Comparison of ENCODE assay signal across 17 cellular contexts in genomic region chr2:15146960-15147359, GRCh38.
A peak's percentile ranks its signal among the peaks of the same experiment; 100 is the strongest.
DNase-seq lines count a peak whose midpoint lies in the region; ATAC-seq and TF ChIP-seq lines count a peak whose summit lies in the region.
"Had no signal": no experiment of that assay in that cellular context is flagged by ENCODE, and none has a peak within 500 bp of the region (broad histone marks: within the 10 kb centered on the region; RNA-seq: fewer than 3 reads in every experiment).

No MANE protein-coding gene starts in this region.

- H3K4me1 Mint-ChIP-seq in endodermal cell, result peaks cover 30% of the 10 kb centered on the region
- H3K4me1 Mint-ChIP-seq in activated CD4-positive, alpha-beta memory T cell treated with anti-CD3 and anti-CD28 coated beads for 36 hours (ENCODE audit: low read depth), result peaks cover 17% of the 10 kb centered on the region

- H3K27ac ChIP-seq in DND-41 (ENCODE audit: low read length) (no peak overlapping the region), HCT116 (ENCODE audit: low read depth, low read length) (no peak overlapping the region), RWPE2 (ENCODE audit: poor library complexity, severe bottlenecking) (no peak overlapping the region), endodermal cell (ENCODE audit: low read depth, low read length) (no peak overlapping the region), substantia nigra (ENCODE audit: low read depth, low read length, poor library complexity, severe bottlenecking) (no peak overlapping the region)
- H3K27ac ChIP-seq: BLaER1 treated with 17β-estradiol and CSF1 and Interleukin-3, amounts not matched to agents 10 nM and 100 nM; GM23248; HL-60 had no signal

- CTCF ChIA-PET in HCT116 (lab: Charles Lee), result no interaction called here
- CTCF ChIA-PET in activated CD4-positive, alpha-beta memory T cell treated with anti-CD3 and anti-CD28 coated beads for 36 hours (lab: Charles Lee), result interaction anchor here (1.3 kb wide), 1 partner anchor 13 kb away, joined by 4 read pairs; no protein-coding TSS in a partner anchor

- WGBS in endodermal cell (ENCODE audit: insufficient coverage in 1 of 2, insufficient read length in 1 of 2), 2 experiments, result 88 to 100% methylated on average over 5 to 6 of the region's 6 CpGs

- TF ChIP-seq RAD21 in HCT116 (IDR thresholded peaks at IDR 0.05; ENCODE audit: low read depth), result peak; percentile 28; the same call in 1 of the 2 replicates

- intact Hi-C loops in HCT116 (cut with micrococcal nuclease), result no loop called here
- intact Hi-C loops in activated CD4-positive, alpha-beta memory T cell treated with anti-CD3 and anti-CD28 coated beads for 36 hours (cut with micrococcal nuclease), result no loop called here

- peak; percentile 10 for TF ChIP-seq CTCF in DND-41 (IDR thresholded peaks at IDR 0.05; ENCODE audit: borderline replicate concordance, extremely low read depth, low read length, poor library complexity, severe bottlenecking)
- peak in 1 of 3 experiments; percentile 8; a peak in 1 of 6 replicates for TF ChIP-seq CTCF in HCT116 (IDR thresholded peaks at IDR 0.05 in 2 of 3, conservative IDR thresholded peaks at IDR 0.05 in 1 of 3; ENCODE audit: borderline replicate concordance in 1 of 3, insufficient read depth in 1 of 3, low read depth in 2 of 3, low read length in 2 of 3)
- TF ChIP-seq CTCF in RWPE2 (IDR thresholded peaks at IDR 0.05; ENCODE audit: poor library complexity, severe bottlenecking), result peak; percentile 9
- peak; percentile 50 for TF ChIP-seq CTCF in endodermal cell (conservative IDR thresholded peaks at IDR 0.05)

- no peak overlapping the region for H3K4me3 Mint-ChIP-seq in endodermal cell
- H3K4me3 Mint-ChIP-seq in activated CD4-positive, alpha-beta memory T cell treated with anti-CD3 and anti-CD28 coated beads for 36 hours, result no peak overlapping the region
- H3K4me3 Mint-ChIP-seq: CD4-positive, CD25-positive, alpha-beta regulatory T cell; HFFc6 had no signal

- H3K9me3 Mint-ChIP-seq in endodermal cell, result no peaks in the 10 kb centered on the region
- no peaks in the 10 kb centered on the region for H3K9me3 Mint-ChIP-seq in activated CD4-positive, alpha-beta memory T cell treated with anti-CD3 and anti-CD28 coated beads for 36 hours
- H3K9me3 Mint-ChIP-seq: HFFc6 had no signal

- H3K4me3 ChIP-seq in DND-41 (ENCODE audit: low read depth in 1 of 2, low read length in 2 of 2) (no peak overlapping the region), HCT116 (replicated peaks in 1 of 2; ENCODE audit: low read depth in 1 of 2, low read length in 2 of 2) (no peak overlapping the region), RWPE2 (ENCODE audit: severe bottlenecking) (no peak overlapping the region), endodermal cell (ENCODE audit: low read length) (no peak overlapping the region)
- H3K4me3 ChIP-seq: BLaER1 treated with 17β-estradiol and CSF1 and Interleukin-3, amounts not matched to agents 10 nM and 100 nM; GM12878; GM23248; HAP-1 had no signal

- POLR2A ChIA-PET in HCT116 (lab: Charles Lee), result no interaction called here
- POLR2A ChIA-PET in activated CD4-positive, alpha-beta memory T cell treated with anti-CD3 and anti-CD28 coated beads for 36 hours (lab: Charles Lee), result no interaction called here

- DNase-seq in DND-41 (no peak), HCT116 (ENCODE audit: low read depth, low spot score) (no peak), RWPE2 (ENCODE audit: low spot score) (no peak), endodermal cell (no peak), substantia nigra (lab: John Stamatoyannopoulos, UW) (no peak), NCI-H2171 (lab: John Stamatoyannopoulos, UW) (no peak), GF-D8 (lab: John Stamatoyannopoulos, UW) (no peak)
- no peak for DNase-seq in activated CD4-positive, alpha-beta memory T cell treated with anti-CD3 and anti-CD28 coated beads for 36 hours
- DNase-seq: ACHN; CD4-positive, CD25-positive, alpha-beta regulatory T cell; DMS53; GM23248; HFFc6 had no signal

- ATAC-seq in DND-41 (ENCODE audit: insufficient read depth, low read depth), result no peak
- ATAC-seq in HCT116, result peak; percentile 59
- no peak for ATAC-seq in RWPE2 (ENCODE audit: low read depth)
- ATAC-seq: GM12878 had no signal

- no peaks in the 10 kb centered on the region for H3K36me3 ChIP-seq in DND-41 (ENCODE audit: insufficient read depth, low read length)
- no peaks in the 10 kb centered on the region for H3K36me3 ChIP-seq in HCT116 (ENCODE audit: control insufficient read depth in 1 of 2, insufficient read depth in 2 of 2, low read length in 2 of 2)
- no peaks in the 10 kb centered on the region for H3K36me3 ChIP-seq in RWPE2 (ENCODE audit: low read depth)
- H3K36me3 ChIP-seq in endodermal cell (ENCODE audit: control insufficient read depth, insufficient read depth, low read length), result no peaks in the 10 kb centered on the region
- H3K36me3 ChIP-seq: BLaER1 treated with 17β-estradiol and CSF1 and Interleukin-3, amounts not matched to agents 10 nM and 100 nM; HAP-1 had no signal

- BruUV-seq in HCT116 (replicated peaks; lab: Mats Ljungman, UMichigan), result no TSS peak

- H3K27me3 ChIP-seq in DND-41 (ENCODE audit: insufficient read depth, low read length, poor library complexity) (no peaks in the 10 kb centered on the region), HCT116 (ENCODE audit: insufficient read depth, low read length) (0 out of 2 replicates have a peak, but pooled peaks cover 4% of the 10 kb centered on the region), RWPE2 (ENCODE audit: insufficient read depth, poor library complexity, severe bottlenecking) (no peaks in the 10 kb centered on the region), endodermal cell (ENCODE audit: control insufficient read depth, insufficient read depth, low read length, poor library complexity, severe bottlenecking) (no peaks in the 10 kb centered on the region)
- H3K27me3 ChIP-seq: BLaER1 treated with 17β-estradiol and CSF1 and Interleukin-3, amounts not matched to agents 10 nM and 100 nM had no signal

- no peaks in the 10 kb centered on the region; the same call in 1 of the 2 replicates for H4K20me1 ChIP-seq in DND-41 (ENCODE audit: insufficient read depth, low read length)
- H4K20me1 ChIP-seq in HCT116 (ENCODE audit: insufficient read depth), result no peaks in the 10 kb centered on the region
- H4K20me1 ChIP-seq: BLaER1 treated with 17β-estradiol and CSF1 and Interleukin-3, amounts not matched to agents 10 nM and 100 nM had no signal

- H3K9me3 ChIP-seq in DND-41 (ENCODE audit: insufficient read depth, low read length, severe bottlenecking) (no peaks in the 10 kb centered on the region), HCT116 (ENCODE audit: control insufficient read depth in 1 of 2, insufficient read depth in 1 of 2, low read depth in 1 of 2, low read length in 2 of 2) (no peaks in the 10 kb centered on the region), RWPE2 (ENCODE audit: severe bottlenecking) (no peaks in the 10 kb centered on the region), endodermal cell (ENCODE audit: control insufficient read depth, low read length) (no peaks in the 10 kb centered on the region)
- H3K9me3 ChIP-seq: BLaER1 treated with 17β-estradiol and CSF1 and Interleukin-3, amounts not matched to agents 10 nM and 100 nM; HAP-1 had no signal

- no peaks in the 10 kb centered on the region for H3K27me3 Mint-ChIP-seq in endodermal cell (ENCODE audit: insufficient read depth)
- H3K27me3 Mint-ChIP-seq in activated CD4-positive, alpha-beta memory T cell treated with anti-CD3 and anti-CD28 coated beads for 36 hours, result no peaks in the 10 kb centered on the region
- H3K27me3 Mint-ChIP-seq: CD4-positive, CD25-positive, alpha-beta regulatory T cell had no signal

- RAD21 ChIA-PET in HCT116 (lab: Charles Lee; ENCODE audit: low non-redundant PET in 1 of 2, low total read pairs in 2 of 2, uncharacterized antibody in 2 of 2, unreplicated experiment in 2 of 2), result no interaction called here

- no peaks in the 10 kb centered on the region for H3K79me2 ChIP-seq in DND-41 (ENCODE audit: insufficient read depth, low read length)
- no peaks in the 10 kb centered on the region for H3K79me2 ChIP-seq in HCT116 (ENCODE audit: insufficient read depth, low read length)

- no peaks in the 10 kb centered on the region for H3K9me2 ChIP-seq in HCT116 (ENCODE audit: insufficient read depth)

- TF ChIP-seq POLR2A in HCT116 (IDR thresholded peaks at IDR 0.05; ENCODE audit: borderline replicate concordance, extremely low read depth, insufficient read depth, insufficient read length), result no peak

- H3K9ac ChIP-seq in DND-41 (ENCODE audit: low read depth, low read length) (no peak overlapping the region), HCT116 (ENCODE audit: low read length) (no peak overlapping the region), endodermal cell (ENCODE audit: extremely low read depth, low read length, poor library complexity, severe bottlenecking) (no peak overlapping the region)
- H3K9ac ChIP-seq: BLaER1 treated with 17β-estradiol and CSF1 and Interleukin-3, amounts not matched to agents 10 nM and 100 nM; GM23248 had no signal

- H3K4me2 ChIP-seq in DND-41 (ENCODE audit: insufficient read depth, low read length) (no peak overlapping the region), HCT116 (ENCODE audit: low read length) (no peak overlapping the region)
- H3K4me2 ChIP-seq: BLaER1 treated with 17β-estradiol and CSF1 and Interleukin-3, amounts not matched to agents 10 nM and 100 nM had no signal

- H3K36me3 Mint-ChIP-seq in endodermal cell (ENCODE audit: low read depth), result no peaks in the 10 kb centered on the region
- H3K36me3 Mint-ChIP-seq in activated CD4-positive, alpha-beta memory T cell treated with anti-CD3 and anti-CD28 coated beads for 36 hours, result no peaks in the 10 kb centered on the region
- H3K36me3 Mint-ChIP-seq: CD4-positive, CD25-positive, alpha-beta regulatory T cell had no signal

- H2AFZ ChIP-seq in DND-41 (ENCODE audit: low read depth, low read length) (no peak overlapping the region), HCT116 (ENCODE audit: low read depth, low read length, poor library complexity, severe bottlenecking) (no peak overlapping the region)
- H2AFZ ChIP-seq: GM23248 had no signal

- no peak overlapping the region for H3K27ac Mint-ChIP-seq in endodermal cell
- H3K27ac Mint-ChIP-seq in activated CD4-positive, alpha-beta memory T cell treated with anti-CD3 and anti-CD28 coated beads for 36 hours, result no peak overlapping the region
- H3K27ac Mint-ChIP-seq: CD4-positive, CD25-positive, alpha-beta regulatory T cell; HFFc6 had no signal

- H3K4me1 ChIP-seq in DND-41 (ENCODE audit: insufficient read depth, low read length), result peaks cover 10% of the 10 kb centered on the region
- H3K4me1 ChIP-seq in HCT116 (ENCODE audit: control insufficient read depth in 1 of 2, insufficient read depth in 2 of 2, low read length in 2 of 2), result no peaks in the 10 kb centered on the region
- H3K4me1 ChIP-seq in RWPE2 (ENCODE audit: insufficient read depth, poor library complexity, severe bottlenecking), result no peaks in the 10 kb centered on the region
- H3K4me1 ChIP-seq in endodermal cell (ENCODE audit: control insufficient read depth, insufficient read depth, low read length), result peaks cover 7% of the 10 kb centered on the region
- H3K4me1 ChIP-seq: HAP-1 had no signal

TF ChIP-seq in HCT116, 20 proteins besides CTCF, POLR2A, EP300 and RAD21 (continues in another document):
- TF ChIP-seq JUND (IDR thresholded peaks at IDR 0.05) (no peak), ATF3 (IDR thresholded peaks at IDR 0.05) (no peak), SP1 (IDR thresholded peaks at IDR 0.05; ENCODE audit: low read depth) (no peak)
